In the genomic region with DNA sequence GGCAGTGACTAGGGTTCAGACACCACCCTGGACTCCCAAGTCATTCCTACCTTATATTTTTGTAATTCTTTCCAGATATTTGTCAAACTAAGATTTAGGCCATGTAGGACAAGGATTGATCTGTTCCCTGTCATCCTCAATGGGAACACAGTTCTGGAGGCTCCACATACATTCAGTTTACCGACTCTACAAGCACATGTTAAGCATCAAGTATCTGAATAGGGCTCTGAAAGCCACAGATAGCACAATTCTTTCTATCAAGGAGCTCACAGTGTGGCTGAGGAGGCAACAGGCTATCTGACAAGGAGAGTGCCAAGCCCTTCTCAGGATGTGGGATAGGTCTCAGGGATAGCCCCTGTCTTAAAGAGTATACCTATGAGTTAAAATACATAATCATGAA, we compare ENCODE assay signal across 18 cellular contexts. TPM values are rescaled to one million over a fixed set of nuclear protein-coding genes. Genes with fewer than 3 reads are reported as not detected.
"Had no signal": no experiment of that assay in that cellular context is flagged by ENCODE, and none has a peak within 500 bp of the region (broad histone marks: within the 10 kb centered on the region; RNA-seq: fewer than 3 reads in every experiment).

No MANE protein-coding gene starts in this region.

- DNase-seq: activated CD4-positive, alpha-beta T cell treated with anti-CD3 and anti-CD28 coated beads for 4 hours; activated CD8-positive, alpha-beta memory T cell treated with anti-CD3 and anti-CD28 coated beads, Interleukin-2, amount 50 U/mL, for 4 hours; activated CD8-positive, alpha-beta T cell treated with anti-CD3 and anti-CD28 coated beads for 36 hours; aorta; colonic mucosa; effector CD4-positive, alpha-beta T cell; hypothalamus; lower lobe of right lung; mucosa of descending colon; natural killer cell; nucleus accumbens; psoas muscle; sigmoid colon; stimulated activated naive CD4-positive, alpha-beta T cell; substantia nigra; WERI-Rb-1 had no signal

- H3K27me3 ChIP-seq: cardiac muscle cell, colonic mucosa, sigmoid colon had no signal

- H3K36me3 ChIP-seq: cardiac muscle cell, colonic mucosa, lower lobe of right lung, sigmoid colon, WERI-Rb-1 had no signal

- H3K4me3 Mint-ChIP-seq: activated CD8-positive, alpha-beta T cell treated with anti-CD3 and anti-CD28 coated beads for 36 hours; natural killer cell; type B pancreatic cell had no signal

- H3K27me3 Mint-ChIP-seq: type B pancreatic cell had no signal

- H3K9me3 Mint-ChIP-seq: activated CD8-positive, alpha-beta T cell treated with anti-CD3 and anti-CD28 coated beads for 36 hours; type B pancreatic cell had no signal

- H3K4me1 Mint-ChIP-seq: natural killer cell had no signal

- H3K27ac ChIP-seq: cardiac muscle cell, colonic mucosa, WERI-Rb-1 had no signal

- H3K27ac Mint-ChIP-seq: activated CD8-positive, alpha-beta T cell treated with anti-CD3 and anti-CD28 coated beads for 36 hours; natural killer cell; type B pancreatic cell had no signal

- ATAC-seq: activated CD8-positive, alpha-beta T cell treated with anti-CD3 and anti-CD28 coated beads for 36 hours; lower lobe of right lung; mucosa of descending colon; natural killer cell; psoas muscle had no signal

- H3K36me3 Mint-ChIP-seq: natural killer cell, type B pancreatic cell had no signal

- H3K4me3 ChIP-seq: cardiac muscle cell, colonic mucosa, lower lobe of right lung, mucosa of descending colon, psoas muscle, sigmoid colon had no signal

- H3K4me1 ChIP-seq: colonic mucosa had no signal

- H3K9me3 ChIP-seq: colonic mucosa, lower lobe of right lung, mucosa of descending colon, psoas muscle, sigmoid colon had no signal

RNA-seq across cellular contexts. Expression of gene CXCL8, which starts 37.0 kb away (rescaled TPM):
- total RNA-seq: cardiac muscle cell had no signal
- polyA plus RNA-seq: cardiac muscle cell had no signal
